In the genomic region with DNA sequence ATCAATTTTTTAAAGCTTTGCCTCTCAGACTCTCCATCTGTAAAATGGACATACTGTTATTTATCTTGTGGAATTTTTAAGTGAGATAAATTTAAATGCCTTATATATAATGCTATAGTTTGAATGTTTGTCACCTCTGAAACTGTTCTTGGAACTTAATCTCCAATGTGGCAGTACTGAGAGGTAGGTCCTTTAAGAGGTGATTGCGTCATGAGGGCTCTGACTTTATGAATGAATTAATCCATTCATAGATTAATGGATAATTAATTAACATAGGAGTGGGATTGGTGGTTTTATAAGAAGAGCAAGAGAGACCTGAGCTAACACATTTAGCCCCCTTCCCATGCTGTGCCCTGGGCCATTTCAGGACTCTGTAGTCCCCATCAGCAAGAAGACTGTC, we compare ENCODE assay signal across 6 cellular contexts.
"Had no signal": no experiment of that assay in that cellular context is flagged by ENCODE, and none has a peak within 500 bp of the region (broad histone marks: within the 10 kb centered on the region; RNA-seq: fewer than 3 reads in every experiment).

No MANE protein-coding gene starts in this region.

- ATAC-seq: K562 had no signal

- FAIRE-seq: HTR-8/SVneo, K562 had no signal

- H3K4me2 ChIP-seq: KMS-11 had no signal

- DNase-seq: KBM-7, KG1 had no signal

- H3K9ac ChIP-seq: KMS-11 had no signal

- H3K4me3 ChIP-seq: K562 had no signal

- H3K27ac ChIP-seq: HL-60, KMS-11 had no signal
